In the genomic region with DNA sequence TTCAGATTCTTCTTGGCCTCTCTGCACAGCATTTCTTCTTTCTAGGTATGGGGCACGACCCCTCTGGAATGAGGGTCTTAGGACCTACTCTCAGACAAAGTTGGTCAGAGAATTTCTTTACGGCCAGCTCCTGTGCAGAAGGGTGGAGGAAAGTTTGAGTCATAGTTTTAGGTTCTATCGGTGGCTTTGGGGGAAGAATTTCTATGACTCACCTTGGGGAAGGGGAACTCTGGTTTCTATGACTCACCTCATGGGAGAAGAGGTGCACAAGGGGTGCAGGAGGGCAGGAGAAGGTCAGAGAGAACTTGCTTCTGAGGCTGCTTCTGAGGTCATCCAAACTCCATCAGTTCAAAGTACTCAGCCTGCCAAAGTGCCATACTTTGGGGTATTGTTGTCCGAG, we compare ENCODE assay signal across 8 cellular contexts. TPM values are rescaled to one million over a fixed set of nuclear protein-coding genes. Genes with fewer than 3 reads are reported as not detected.
A peak's percentile ranks its signal among the peaks of the same experiment; 100 is the strongest.
DNase-seq lines count a peak whose midpoint lies in the region; ATAC-seq and TF ChIP-seq lines count a peak whose summit lies in the region.

No MANE protein-coding gene starts in this region.

- H3K4me1 ChIP-seq in hepatocyte (ENCODE audit: insufficient read depth): no peaks in the 10 kb centered on the region

- ATAC-seq in GM18520 (IDR thresholded peaks at IDR 0.05; ENCODE audit: unreplicated experiment) (peak; percentile 71), HG02884 (IDR thresholded peaks at IDR 0.05; ENCODE audit: unreplicated experiment) (peak; percentile 82)

- no peak overlapping the region for H3K4me2 ChIP-seq in hepatocyte

- H3K4me3 ChIP-seq in hepatocyte: no peak overlapping the region

- H3K9me3 Mint-ChIP-seq in T-helper 1 cell treated with Interleukin-12 subunit alpha and Interleukin-12 subunit beta and Interleukin-4 antibody, amounts not matched to agents 30 μg/mL and 1 μg/mL, for 36 hours: no peaks in the 10 kb centered on the region

- DNase-seq in hepatocyte (ENCODE audit: low spot score) (peak; percentile 36), NCI-H69 (lab: John Stamatoyannopoulos, UW) (no peak), SHP77 (lab: John Stamatoyannopoulos, UW) (no peak), caudate nucleus (lab: John Stamatoyannopoulos, UW) (no peak), cerebellar cortex (ENCODE audit: low spot score) (no peak)

- no peaks in the 10 kb centered on the region for H4K20me1 ChIP-seq in hepatocyte (ENCODE audit: insufficient read depth, poor library complexity, severe bottlenecking)

- H2AFZ ChIP-seq in hepatocyte: no peak overlapping the region

- WGBS in hepatocyte (ENCODE audit: low lambda C conversion rate, missing lambda C conversion rate): 58% methylated on average over 4 of the region's 4 CpGs

- H3K27ac ChIP-seq in hepatocyte: no peak overlapping the region
- H3K27ac ChIP-seq in caudate nucleus (ENCODE audit: low read depth, low read length): no peak overlapping the region

- H3K27ac Mint-ChIP-seq in T-helper 1 cell treated with Interleukin-12 subunit alpha and Interleukin-12 subunit beta and Interleukin-4 antibody, amounts not matched to agents 30 μg/mL and 1 μg/mL, for 36 hours: peak overlapping the region; percentile 80

- no peaks in the 10 kb centered on the region for H3K36me3 ChIP-seq in hepatocyte (replicated peaks; ENCODE audit: insufficient read depth, low read depth)

- peaks cover 18% of the 10 kb centered on the region for H3K4me1 Mint-ChIP-seq in T-helper 1 cell treated with Interleukin-12 subunit alpha and Interleukin-12 subunit beta and Interleukin-4 antibody, amounts not matched to agents 30 μg/mL and 1 μg/mL, for 36 hours (ENCODE audit: low read depth)

- H3K27me3 Mint-ChIP-seq in T-helper 1 cell treated with Interleukin-12 subunit alpha and Interleukin-12 subunit beta and Interleukin-4 antibody, amounts not matched to agents 30 μg/mL and 1 μg/mL, for 36 hours (ENCODE audit: low read depth): peaks cover 4% of the 10 kb centered on the region

- peak overlapping the region; percentile 1 for H3K4me3 Mint-ChIP-seq in T-helper 1 cell treated with Interleukin-12 subunit alpha and Interleukin-12 subunit beta and Interleukin-4 antibody, amounts not matched to agents 30 μg/mL and 1 μg/mL, for 36 hours

- H3K36me3 Mint-ChIP-seq in T-helper 1 cell treated with Interleukin-12 subunit alpha and Interleukin-12 subunit beta and Interleukin-4 antibody, amounts not matched to agents 30 μg/mL and 1 μg/mL, for 36 hours (ENCODE audit: low read depth): no peaks in the 10 kb centered on the region

- TF ChIP-seq CTCF in hepatocyte (IDR thresholded peaks at IDR 0.05; ENCODE audit: poor library complexity): no peak

- no peaks in the 10 kb centered on the region for H3K79me2 ChIP-seq in hepatocyte

- no peaks in the 10 kb centered on the region for H3K9me2 ChIP-seq in hepatocyte (replicated peaks; ENCODE audit: insufficient read depth)

- H3K27me3 ChIP-seq in hepatocyte: no peaks in the 10 kb centered on the region

- H3K9me3 ChIP-seq in hepatocyte (ENCODE audit: low read depth): no peaks in the 10 kb centered on the region

RNA-seq across cellular contexts. Expression of a gene that starts 2.5 kb away (rescaled TPM):
- not detected in 2 replicates for total RNA-seq in hepatocyte
- polyA plus RNA-seq in hepatocyte: not detected in 2 replicates
